In genomic region chr5:125336401-125336800, GRCh38 we compare ENCODE assay signal across 1 cellular context.
TF ChIP-seq lines count a peak whose summit lies in the region.

No MANE protein-coding gene starts in this region.

TF ChIP-seq in A549, 52 proteins besides CTCF, POLR2A, EP300 and RAD21 (continued from another document):
- TF ChIP-seq BHLHE40 (IDR thresholded peaks at IDR 0.05; ENCODE audit: low read depth, low read length) (no peak), FOSB (CRISPR knock-in tag; IDR thresholded peaks at IDR 0.05) (no peak), RFX5 (IDR thresholded peaks at IDR 0.05) (no peak), TFCP2L1 (CRISPR knock-in tag; IDR thresholded peaks at IDR 0.05) (no peak), ATOH8 (CRISPR knock-in tag; IDR thresholded peaks at IDR 0.05; ENCODE audit: low read depth) (no peak), ZFP36 (IDR thresholded peaks at IDR 0.05; ENCODE audit: borderline replicate concordance, partially characterized antibody) (no peak), NFE2L2 (conservative IDR thresholded peaks at IDR 0.05; ENCODE audit: low read length) (no peak), PBX3 (IDR thresholded peaks at IDR 0.05) (no peak), MAFK (IDR thresholded peaks at IDR 0.05; ENCODE audit: partially characterized antibody) (no peak), HDAC2 (IDR thresholded peaks at IDR 0.05) (no peak), NPAS2 (CRISPR knock-in tag; IDR thresholded peaks at IDR 0.05; ENCODE audit: borderline replicate concordance) (no peak), JUN (IDR thresholded peaks at IDR 0.05) (no peak), ZC3H11A (IDR thresholded peaks at IDR 0.05) (no peak), KDM5A (IDR thresholded peaks at IDR 0.05) (no peak), POLR2AphosphoS2 (conservative IDR thresholded peaks at IDR 0.05; ENCODE audit: low read length) (no peak), NR3C1 (IDR thresholded peaks at IDR 0.05) (no peak)
TF ChIP-seq in A549: peak in this region for 0.
